Comparison of ENCODE assay signal across 16 cellular contexts in the genomic region with DNA sequence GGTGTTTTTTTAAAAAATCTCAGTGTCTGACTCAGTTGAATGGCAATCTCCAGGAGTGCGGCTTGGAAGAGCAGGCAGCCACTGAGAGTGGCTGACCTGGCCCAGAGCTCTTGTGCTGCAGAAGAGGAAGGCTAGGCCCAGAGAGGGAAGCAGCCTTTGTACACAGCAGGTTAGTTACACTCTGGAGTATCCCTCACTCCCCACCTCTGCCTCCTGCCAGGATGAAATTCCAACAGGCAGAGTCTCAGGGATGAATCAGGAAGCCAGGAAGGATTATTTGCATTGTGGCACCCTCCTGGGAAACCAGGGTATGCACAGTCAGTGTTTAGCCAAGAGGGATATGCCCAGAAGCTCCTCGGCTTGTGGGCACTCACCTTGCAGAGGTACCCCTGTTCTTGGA.
"Had no signal": no experiment of that assay in that cellular context is flagged by ENCODE, and none has a peak within 500 bp of the region (broad histone marks: within the 10 kb centered on the region; RNA-seq: fewer than 3 reads in every experiment).

No MANE protein-coding gene starts in this region.

- DNase-seq: activated CD4-positive, alpha-beta T cell treated with anti-CD3 and anti-CD28 coated beads for 4 hours; activated CD8-positive, alpha-beta memory T cell treated with anti-CD3 and anti-CD28 coated beads, Interleukin-2, amount 50 U/mL, for 4 hours; activated CD8-positive, alpha-beta T cell treated with anti-CD3 and anti-CD28 coated beads for 36 hours; activated naive CD4-positive, alpha-beta T cell treated with anti-CD3 and anti-CD28 coated beads for 36 hours; body of pancreas; central memory CD4-positive, alpha-beta T cell; effector memory CD8-positive, alpha-beta T cell; erythroblast; hypothalamus; left ventricle myocardium inferior; mesenchymal stem cell; pancreas; stimulated activated CD4-positive, alpha-beta T cell treated with anti-CD3 and anti-CD28 coated beads, Interleukin-2, amount 100 ng/mL, for 48 hours; stimulated activated naive CD4-positive, alpha-beta T cell treated with Interleukin-2 at 50 U/mL for 16 hours; T-helper 1 cell; upper lobe of right lung had no signal
